In the genomic region with DNA sequence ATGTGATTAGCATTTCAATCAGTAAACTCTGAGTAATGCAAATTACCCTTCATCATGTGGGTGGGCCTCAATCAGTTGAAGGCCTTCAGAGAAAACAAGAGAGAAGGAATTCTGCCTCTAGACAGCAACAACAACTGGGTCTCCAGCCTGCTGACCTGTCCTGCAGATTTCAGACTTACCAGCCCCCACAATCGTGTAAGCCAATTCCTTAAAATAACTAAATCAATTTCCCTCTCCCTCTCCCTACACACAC, we compare ENCODE assay signal across 1 cellular context.
A peak's percentile ranks its signal among the peaks of the same experiment; 100 is the strongest.
TF ChIP-seq lines count a peak whose summit lies in the region.

No MANE protein-coding gene starts in this region.

TF ChIP-seq in K562, 482 proteins besides CTCF, POLR2A, EP300 and RAD21:
- TF ChIP-seq ZNF134 (CRISPR knock-in tag; conservative IDR thresholded peaks at IDR 0.05) (peak; percentile 73; the same call in 1 of the 2 replicates), HNRNPH1 (optimal IDR thresholded peaks at IDR 0.05; ENCODE audit: low read depth, low read length) (no peak)
